In genomic region chr10:111128331-111129167, GRCh38 we compare ENCODE assay signal across 10 cellular contexts. TPM values are rescaled to one million over a fixed set of nuclear protein-coding genes. Genes with fewer than 3 reads are reported as not detected.
DNase-seq lines count a peak whose midpoint lies in the region; ATAC-seq and TF ChIP-seq lines count a peak whose summit lies in the region.
"Had no signal": no experiment of that assay in that cellular context is flagged by ENCODE, and none has a peak within 500 bp of the region (broad histone marks: within the 10 kb centered on the region; RNA-seq: fewer than 3 reads in every experiment).

No MANE protein-coding gene starts in this region.

- H3K4me1 Mint-ChIP-seq in glutamatergic neuron (ENCODE audit: low read depth, unreplicated experiment), result no peaks in the 10 kb centered on the region
- H3K4me1 Mint-ChIP-seq: stimulated activated effector memory CD8-positive, alpha-beta T cell treated with anti-CD3 and anti-CD28 coated beads, Interleukin-12 subunit alpha, Interleukin-12 subunit beta, amount 100 ng/mL, for 72 hours had no signal

- no peak overlapping the region for H3K4me3 Mint-ChIP-seq in glutamatergic neuron (ENCODE audit: unreplicated experiment)
- H3K4me3 Mint-ChIP-seq: stimulated activated effector memory CD8-positive, alpha-beta T cell treated with anti-CD3 and anti-CD28 coated beads, Interleukin-12 subunit alpha, Interleukin-12 subunit beta, amount 100 ng/mL, for 72 hours had no signal

- peak; percentile 68 for ATAC-seq in upper lobe of right lung
- ATAC-seq: stimulated activated effector memory CD8-positive, alpha-beta T cell treated with anti-CD3 and anti-CD28 coated beads, Interleukin-12 subunit alpha, Interleukin-12 subunit beta, amount 100 ng/mL, for 72 hours had no signal

- no peak overlapping the region for H3K27ac ChIP-seq in SJSA1
- H3K27ac ChIP-seq in upper lobe of right lung, result no peak overlapping the region

- TF ChIP-seq CTCF in upper lobe of right lung (IDR thresholded peaks at IDR 0.05), result no peak
- no peak for TF ChIP-seq CTCF in glutamatergic neuron (IDR thresholded peaks at IDR 0.05; ENCODE audit: partially characterized antibody, unreplicated experiment)

- H3K9me3 Mint-ChIP-seq in glutamatergic neuron (ENCODE audit: unreplicated experiment), result no peaks in the 10 kb centered on the region
- H3K9me3 Mint-ChIP-seq: stimulated activated effector memory CD8-positive, alpha-beta T cell treated with anti-CD3 and anti-CD28 coated beads, Interleukin-12 subunit alpha, Interleukin-12 subunit beta, amount 100 ng/mL, for 72 hours had no signal

- H3K4me3 ChIP-seq in SJSA1 (no peak overlapping the region), upper lobe of right lung (no peak overlapping the region)

- H3K27me3 ChIP-seq in SJSA1 (replicated peaks), result peaks cover 4% of the 10 kb centered on the region; the same call in 1 of the 2 replicates
- no peaks in the 10 kb centered on the region for H3K27me3 ChIP-seq in upper lobe of right lung

- no peak overlapping the region for H3K27ac Mint-ChIP-seq in glutamatergic neuron (ENCODE audit: unreplicated experiment)
- H3K27ac Mint-ChIP-seq: stimulated activated effector memory CD8-positive, alpha-beta T cell treated with anti-CD3 and anti-CD28 coated beads, Interleukin-12 subunit alpha, Interleukin-12 subunit beta, amount 100 ng/mL, for 72 hours had no signal

- DNase-seq in SIG-M5 treated with dmso at 0.1 percent for 504 hours (lab: John Stamatoyannopoulos, UW; ENCODE audit: unreplicated experiment) (peak; percentile 23), SIG-M5 (lab: John Stamatoyannopoulos, UW) (no peak), SJSA1 (ENCODE audit: low read depth in 1 of 2, low spot score in 2 of 2) (peak; percentile 28 to 60), hepatic stellate cell (ENCODE audit: low spot score) (peak; percentile 22), upper lobe of right lung (no peak), cerebellar cortex (ENCODE audit: low spot score) (no peak), NCI-H128 (lab: John Stamatoyannopoulos, UW; ENCODE audit: unreplicated experiment) (no peak), glutamatergic neuron (no peak)
- DNase-seq: NCI-H1436 treated with DMSO at 0.1 percent for 48 hours had no signal

- H3K9me3 ChIP-seq in SJSA1 (replicated peaks) (no peaks in the 10 kb centered on the region), upper lobe of right lung (no peaks in the 10 kb centered on the region)

- no peaks in the 10 kb centered on the region for H3K36me3 ChIP-seq in SJSA1
- no peaks in the 10 kb centered on the region for H3K36me3 ChIP-seq in upper lobe of right lung

- intact Hi-C loops in upper lobe of right lung (cut with DNase I), result no loop called here

- peaks cover 4% of the 10 kb centered on the region; the same call in 1 of the 2 replicates for H3K4me1 ChIP-seq in SJSA1 (replicated peaks)
- H3K4me1 ChIP-seq in upper lobe of right lung, result no peaks in the 10 kb centered on the region

- H3K27me3 Mint-ChIP-seq in glutamatergic neuron (ENCODE audit: unreplicated experiment), result peaks cover 3% of the 10 kb centered on the region

- no peaks in the 10 kb centered on the region for H3K36me3 Mint-ChIP-seq in glutamatergic neuron (ENCODE audit: unreplicated experiment)
- H3K36me3 Mint-ChIP-seq: stimulated activated effector memory CD8-positive, alpha-beta T cell treated with anti-CD3 and anti-CD28 coated beads, Interleukin-12 subunit alpha, Interleukin-12 subunit beta, amount 100 ng/mL, for 72 hours had no signal

RNA-seq across cellular contexts. Expression of gene ADRA2A, which starts 51.7 kb away (rescaled TPM):
- total RNA-seq in SJSA1 (2014; rRNA removed; shearing (Covaris generic)), result 0.53 and 0.68 TPM in 2 replicates
- total RNA-seq in upper lobe of right lung (4.9 TPM), glutamatergic neuron (ENCODE audit: unreplicated experiment) (0.32 TPM)

Comparison
In these comparisons a context has a peak if more than half of its experiments do, and no peak if none do; other contexts are left out.
1. DNase-seq: peak in SIG-M5 treated with dmso at 0.1 percent for 504 hours (single experiment), SJSA1 (2 of 2) and hepatic stellate cell (single experiment); none in SIG-M5 (single experiment), upper lobe of right lung (single experiment), cerebellar cortex (single experiment), NCI-H128 (single experiment) and glutamatergic neuron (single experiment).